ENCODE assay signal across 15 cellular contexts in genomic region chr6:25866011-25866410, GRCh38. TPM values are rescaled to one million over a fixed set of nuclear protein-coding genes. Genes with fewer than 3 reads are reported as not detected.
DNase-seq lines count a peak whose midpoint lies in the region; ATAC-seq and TF ChIP-seq lines count a peak whose summit lies in the region.
"Had no signal": no experiment of that assay in that cellular context is flagged by ENCODE, and none has a peak within 500 bp of the region (broad histone marks: within the 10 kb centered on the region; RNA-seq: fewer than 3 reads in every experiment).

No MANE protein-coding gene starts in this region.

- H3K4me1 Mint-ChIP-seq in activated CD4-positive, alpha-beta memory T cell treated with anti-CD3 and anti-CD28 coated beads for 36 hours (ENCODE audit: low read depth), result peaks cover 26% of the 10 kb centered on the region
- H3K4me1 Mint-ChIP-seq in naive thymus-derived CD8-positive, alpha-beta T cell, result peaks cover 13 to 26% (median 20%) of the 10 kb centered on the region in 4 donors

- H3K27me3 ChIP-seq in gastrocnemius medialis, result no peaks in the 10 kb centered on the region
- H3K27me3 ChIP-seq: foreskin keratinocyte, Peyer's patch had no signal

- intact Hi-C loops in activated CD4-positive, alpha-beta memory T cell treated with anti-CD3 and anti-CD28 coated beads for 36 hours (cut with micrococcal nuclease), result loop anchor here (5.0 kb wide), 2 partner anchors 39 to 89 kb away; no protein-coding TSS in a partner anchor
- intact Hi-C loops in gastrocnemius medialis (cut with DNase I; ENCODE audit: low total_unique reads), result no loop called here

- no peak for TF ChIP-seq POLR2A in gastrocnemius medialis (IDR thresholded peaks at IDR 0.05)

- H3K27me3 Mint-ChIP-seq in activated CD4-positive, alpha-beta memory T cell treated with anti-CD3 and anti-CD28 coated beads for 36 hours, result no peaks in the 10 kb centered on the region
- H3K27me3 Mint-ChIP-seq in naive thymus-derived CD8-positive, alpha-beta T cell, result peaks cover 0 to 11% (median 0%) of the 10 kb centered on the region in 5 donors

- peak; percentile 94 to 96 for ATAC-seq in naive thymus-derived CD8-positive, alpha-beta T cell
- ATAC-seq in HG03175 (IDR thresholded peaks at IDR 0.05; ENCODE audit: unreplicated experiment) (no peak), gastrocnemius medialis (no peak)
- ATAC-seq: foreskin keratinocyte had no signal

- no peaks in the 10 kb centered on the region for H3K4me1 ChIP-seq in gastrocnemius medialis
- H3K4me1 ChIP-seq: foreskin keratinocyte, Peyer's patch had no signal

- peak; percentile 1 for DNase-seq in activated CD4-positive, alpha-beta T cell treated with anti-CD3 and anti-CD28 coated beads, Interleukin-2, amount 50 U/mL, for 1 hour
- DNase-seq in activated CD4-positive, alpha-beta T cell treated with anti-CD3 and anti-CD28 coated beads, Interleukin-2, amount 50 U/mL, for 4 hours, result no peak
- peak; percentile 73 for DNase-seq in Jurkat, Clone E6-1 (ENCODE audit: low read depth, low spot score)
- DNase-seq in activated CD4-positive, alpha-beta memory T cell treated with anti-CD3 and anti-CD28 coated beads for 36 hours, result peak; percentile 19
- DNase-seq in naive thymus-derived CD8-positive, alpha-beta T cell, result peak in 8 of 10 donors; percentile 12 to 81 (median 62)
- DNase-seq in gastrocnemius medialis (no peak), NCI-H524 (lab: John Stamatoyannopoulos, UW) (no peak)
- DNase-seq: cerebellar nuclear complex, foreskin keratinocyte, NCI-H187 treated with DMSO at 0.1 percent for 48 hours, NCI-H526 treated with DMSO at 0.1 percent for 48 hours, Peyer's patch had no signal

- in situ Hi-C loops in gastrocnemius medialis (cut with MboI; ENCODE audit: low sequenced_read_pairs in 4 of 4), result no loop called here

- POLR2A ChIA-PET in activated CD4-positive, alpha-beta memory T cell treated with anti-CD3 and anti-CD28 coated beads for 36 hours (lab: Charles Lee), result no interaction called here
- POLR2A ChIA-PET in naive thymus-derived CD8-positive, alpha-beta T cell (lab: Charles Lee), result no interaction called here

- no peaks in the 10 kb centered on the region for H3K9me3 ChIP-seq in gastrocnemius medialis
- H3K9me3 ChIP-seq: Peyer's patch had no signal

- no peak overlapping the region for H3K4me3 ChIP-seq in Jurkat, Clone E6-1 (ENCODE audit: low read length)
- H3K4me3 ChIP-seq in gastrocnemius medialis, result no peak overlapping the region
- H3K4me3 ChIP-seq: Peyer's patch had no signal

- H3K4me3 Mint-ChIP-seq in activated CD4-positive, alpha-beta memory T cell treated with anti-CD3 and anti-CD28 coated beads for 36 hours, result no peak overlapping the region
- H3K4me3 Mint-ChIP-seq in naive thymus-derived CD8-positive, alpha-beta T cell, result peak overlapping the region in 9 of 10 donors; percentile 6 to 60 (median 49)

- H3K27ac ChIP-seq in gastrocnemius medialis, result no peak overlapping the region
- H3K27ac ChIP-seq: foreskin keratinocyte, Peyer's patch had no signal

- H3K36me3 Mint-ChIP-seq in activated CD4-positive, alpha-beta memory T cell treated with anti-CD3 and anti-CD28 coated beads for 36 hours, result no peaks in the 10 kb centered on the region
- peaks cover 0 to 9% (median 2%) of the 10 kb centered on the region in 3 donors for H3K36me3 Mint-ChIP-seq in naive thymus-derived CD8-positive, alpha-beta T cell

- H3K27ac Mint-ChIP-seq in activated CD4-positive, alpha-beta memory T cell treated with anti-CD3 and anti-CD28 coated beads for 36 hours, result peak overlapping the region; percentile 32
- peak overlapping the region; percentile 61 to 94 (median 79) for H3K27ac Mint-ChIP-seq in naive thymus-derived CD8-positive, alpha-beta T cell

- no peak for TF ChIP-seq CTCF in gastrocnemius medialis (IDR thresholded peaks at IDR 0.05 in 4 of 5, conservative IDR thresholded peaks at IDR 0.05 in 1 of 5)

- no peaks in the 10 kb centered on the region for H3K36me3 ChIP-seq in gastrocnemius medialis
- H3K36me3 ChIP-seq: Peyer's patch had no signal

- CTCF ChIA-PET in activated CD4-positive, alpha-beta memory T cell treated with anti-CD3 and anti-CD28 coated beads for 36 hours (lab: Charles Lee), result interaction anchor here (0.6 to 1.1 kb wide), 3 partner anchors 16 to 148 kb away, joined by 3 read pairs; no protein-coding TSS in a partner anchor

- no peaks in the 10 kb centered on the region for H3K9me3 Mint-ChIP-seq in activated CD4-positive, alpha-beta memory T cell treated with anti-CD3 and anti-CD28 coated beads for 36 hours
- peaks cover 0 to 17% (median 0%) of the 10 kb centered on the region in 9 donors for H3K9me3 Mint-ChIP-seq in naive thymus-derived CD8-positive, alpha-beta T cell

RNA-seq across cellular contexts. Expression of gene SLC17A3, which starts 8.0 kb away (rescaled TPM):
- polyA plus RNA-seq in Jurkat, Clone E6-1 (2012; ENCODE audit: insufficient read depth, insufficient read length), result not detected
- under 1 TPM in 1 of 2 experiments, not detected in 1; 0.43 TPM for total RNA-seq in activated CD4-positive, alpha-beta memory T cell treated with anti-CD3 and anti-CD28 coated beads for 36 hours
- not detected for total RNA-seq in naive thymus-derived CD8-positive, alpha-beta T cell
- polyA plus RNA-seq in naive thymus-derived CD8-positive, alpha-beta T cell, result under 1 TPM in 1 of 3 donors, not detected in 2; 0.35 TPM
- under 1 TPM in 1 of 4 donors, not detected in 3; 0.22 TPM for total RNA-seq in gastrocnemius medialis
- total RNA-seq: foreskin keratinocyte, Peyer's patch, posterior vena cava, subcutaneous adipose tissue had no signal
- polyA plus RNA-seq: foreskin keratinocyte had no signal

RNA-seq across cellular contexts. Expression of gene SLC17A1, which starts 34.2 kb away (rescaled TPM):
- not detected for polyA plus RNA-seq in Jurkat, Clone E6-1 (2012; ENCODE audit: insufficient read depth, insufficient read length)
- not detected for total RNA-seq in activated CD4-positive, alpha-beta memory T cell treated with anti-CD3 and anti-CD28 coated beads for 36 hours
- not detected for total RNA-seq in naive thymus-derived CD8-positive, alpha-beta T cell
- not detected for polyA plus RNA-seq in naive thymus-derived CD8-positive, alpha-beta T cell
- not detected for total RNA-seq in gastrocnemius medialis
- total RNA-seq: foreskin keratinocyte, Peyer's patch, posterior vena cava, subcutaneous adipose tissue had no signal
- polyA plus RNA-seq: foreskin keratinocyte had no signal

Comparison
In these comparisons a context has a peak if more than half of its experiments do, and no peak if none do; other contexts are left out.
1. DNase-seq: peak in activated CD4-positive, alpha-beta T cell treated with anti-CD3 and anti-CD28 coated beads, Interleukin-2, amount 50 U/mL, for 1 hour (single experiment), Jurkat, Clone E6-1 (single experiment), activated CD4-positive, alpha-beta memory T cell treated with anti-CD3 and anti-CD28 coated beads for 36 hours (single experiment) and naive thymus-derived CD8-positive, alpha-beta T cell (8 of 10); none in activated CD4-positive, alpha-beta T cell treated with anti-CD3 and anti-CD28 coated beads, Interleukin-2, amount 50 U/mL, for 4 hours (0 of 2), gastrocnemius medialis (0 of 2) and NCI-H524 (0 of 2).
2. ATAC-seq: peak in naive thymus-derived CD8-positive, alpha-beta T cell (2 of 2); none in HG03175 (single experiment) and gastrocnemius medialis (0 of 2).